40 cellular contexts compared by ENCODE assay signal in genomic region chrX:113470166-113470565, GRCh38.
"Had no signal": no experiment of that assay in that cellular context is flagged by ENCODE, and none has a peak within 500 bp of the region (broad histone marks: within the 10 kb centered on the region; RNA-seq: fewer than 3 reads in every experiment).

No MANE protein-coding gene starts in this region.

- H3K4me3 ChIP-seq: adrenal gland, ascending aorta, cardiac muscle cell, colonic mucosa, dorsolateral prefrontal cortex, pancreas, prostate gland, skin epidermis, thoracic aorta, upper lobe of right lung had no signal

- H3K4me1 Mint-ChIP-seq: activated CD4-positive, alpha-beta T cell treated with anti-CD3 and anti-CD28 coated beads, Interleukin-2, amount 10 ng/mL, durations not matched to agents 24 days and 14 days; activated naive CD8-positive, alpha-beta T cell treated with anti-CD3 and anti-CD28 coated beads for 36 hours; naive thymus-derived CD4-positive, alpha-beta T cell; stimulated activated effector memory CD8-positive, alpha-beta T cell treated with anti-CD3 and anti-CD28 coated beads, Interleukin-12 subunit alpha, Interleukin-12 subunit beta, amount 100 ng/mL, for 72 hours had no signal

- H3K27me3 Mint-ChIP-seq: activated CD4-positive, alpha-beta memory T cell treated with anti-CD3 and anti-CD28 coated beads for 36 hours; activated CD4-positive, alpha-beta T cell treated with anti-CD3 and anti-CD28 coated beads, Interleukin-2, amount 10 ng/mL, durations not matched to agents 24 days and 14 days; activated naive CD8-positive, alpha-beta T cell treated with anti-CD3 and anti-CD28 coated beads for 36 hours; naive thymus-derived CD4-positive, alpha-beta T cell; stimulated activated naive CD8-positive, alpha-beta T cell treated with anti-CD3 and anti-CD28 coated beads, Interleukin-15, Interleukin-2, amounts not matched to agents 100 ng/mL and 50 ng/mL, for 24 hours had no signal

- H3K4me1 ChIP-seq: adrenal gland, ascending aorta, colonic mucosa, pancreas, prostate gland, upper lobe of right lung had no signal

- ATAC-seq: left colon; naive thymus-derived CD4-positive, alpha-beta T cell; pancreas; sciatic nerve; stimulated activated effector memory CD8-positive, alpha-beta T cell treated with anti-CD3 and anti-CD28 coated beads, Interleukin-12 subunit alpha, Interleukin-12 subunit beta, amount 100 ng/mL, for 72 hours; upper lobe of right lung had no signal

- DNase-seq: activated CD4-positive, alpha-beta memory T cell treated with anti-CD3 and anti-CD28 coated beads for 36 hours; activated CD4-positive, alpha-beta T cell treated with anti-CD3 and anti-CD28 coated beads, Interleukin-2, amount 10 ng/mL, durations not matched to agents 24 days and 14 days; activated CD4-positive, CD25-positive, alpha-beta regulatory T cell treated with anti-CD3 and anti-CD28 coated beads, Interleukin-2, amount 50 U/mL, for 72 hours; activated CD8-positive, alpha-beta memory T cell treated with anti-CD3 and anti-CD28 coated beads, Interleukin-2, amount 50 U/mL, for 4 hours; activated effector memory CD4-positive, alpha-beta T cell treated with anti-CD3 and anti-CD28 coated beads, Interleukin-2, amount 50 U/mL, for 16 hours; activated naive CD4-positive, alpha-beta T cell treated with anti-CD3 and anti-CD28 coated beads for 36 hours; activated naive CD8-positive, alpha-beta T cell treated with anti-CD3 and anti-CD28 coated beads for 36 hours; activated T-cell treated with anti-CD3 and anti-CD28 coated beads, Interleukin-2, amount 50 U/mL, for 1 hour; adrenal gland; cerebellar nuclear complex; colonic mucosa; dorsolateral prefrontal cortex; effector memory CD4-positive, alpha-beta T cell; head of caudate nucleus; hippocampal formation; kidney; left colon; mammary epithelial cell; midbrain; naive thymus-derived CD4-positive, alpha-beta T cell; nucleus accumbens; pancreas; retina; stimulated activated CD4-positive, alpha-beta T cell treated with anti-CD3 and anti-CD28 coated beads, Interleukin-12 subunit alpha, Interleukin-12 subunit beta, amount 100 ng/mL, for 4 hours; stimulated activated CD4-positive, alpha-beta T cell treated with anti-CD3 and anti-CD28 coated beads, Interleukin-4, amount 100 ng/mL, for 1 hour; T1000; upper lobe of right lung; WERI-Rb-1 had no signal

- H3K36me3 ChIP-seq: adrenal gland, ascending aorta, cardiac muscle cell, colonic mucosa, pancreas, prostate gland, thoracic aorta, upper lobe of right lung, WERI-Rb-1 had no signal

- H3K9me3 ChIP-seq: adrenal gland, ascending aorta, colonic mucosa, pancreas, prostate gland, thoracic aorta, upper lobe of right lung had no signal

- H3K27ac Mint-ChIP-seq: activated CD4-positive, alpha-beta memory T cell treated with anti-CD3 and anti-CD28 coated beads for 36 hours; activated CD4-positive, alpha-beta T cell treated with anti-CD3 and anti-CD28 coated beads, Interleukin-2, amount 10 ng/mL, durations not matched to agents 24 days and 14 days; activated naive CD4-positive, alpha-beta T cell treated with anti-CD3 and anti-CD28 coated beads for 36 hours; activated naive CD8-positive, alpha-beta T cell treated with anti-CD3 and anti-CD28 coated beads for 36 hours; activated T-helper 1 cell treated with anti-CD3 and anti-CD28 coated beads, Interleukin-12 subunit alpha, Interleukin-12 subunit beta, Interleukin-2, Interleukin-4 antibody, amounts not matched to agents 30 ng/mL and 10 ng/mL and 1 ng/mL, durations not matched to agents 14 hours and 24 hours and 36 hours; brain; naive thymus-derived CD4-positive, alpha-beta T cell; stimulated activated effector memory CD8-positive, alpha-beta T cell treated with anti-CD3 and anti-CD28 coated beads, Interleukin-12 subunit alpha, Interleukin-12 subunit beta, amount 100 ng/mL, for 72 hours; stimulated activated naive CD8-positive, alpha-beta T cell treated with anti-CD3 and anti-CD28 coated beads, Interleukin-15, Interleukin-2, amounts not matched to agents 100 ng/mL and 50 ng/mL, for 24 hours; T-helper 1 cell treated with Interleukin-12 subunit alpha and Interleukin-12 subunit beta and Interleukin-4 antibody, amounts not matched to agents 30 μg/mL and 1 μg/mL, for 36 hours had no signal

- H3K36me3 Mint-ChIP-seq: activated CD4-positive, alpha-beta memory T cell treated with anti-CD3 and anti-CD28 coated beads for 36 hours; activated naive CD8-positive, alpha-beta T cell treated with anti-CD3 and anti-CD28 coated beads for 36 hours; brain; naive thymus-derived CD4-positive, alpha-beta T cell; stimulated activated effector memory CD8-positive, alpha-beta T cell treated with anti-CD3 and anti-CD28 coated beads, Interleukin-12 subunit alpha, Interleukin-12 subunit beta, amount 100 ng/mL, for 72 hours had no signal

- H3K27ac ChIP-seq: adrenal gland, ascending aorta, cardiac muscle cell, colonic mucosa, dorsolateral prefrontal cortex, pancreas, prostate gland, skin epidermis, thoracic aorta, upper lobe of right lung, WERI-Rb-1 had no signal

- H3K4me3 Mint-ChIP-seq: activated CD4-positive, alpha-beta memory T cell treated with anti-CD3 and anti-CD28 coated beads for 36 hours; activated CD4-positive, alpha-beta T cell treated with anti-CD3 and anti-CD28 coated beads, Interleukin-2, amount 10 ng/mL, durations not matched to agents 24 days and 14 days; activated naive CD4-positive, alpha-beta T cell treated with anti-CD3 and anti-CD28 coated beads for 36 hours; activated naive CD8-positive, alpha-beta T cell treated with anti-CD3 and anti-CD28 coated beads for 36 hours; activated T-helper 1 cell treated with anti-CD3 and anti-CD28 coated beads, Interleukin-12 subunit alpha, Interleukin-12 subunit beta, Interleukin-2, Interleukin-4 antibody, amounts not matched to agents 30 ng/mL and 10 ng/mL and 1 ng/mL, durations not matched to agents 14 hours and 24 hours and 36 hours; brain; naive thymus-derived CD4-positive, alpha-beta T cell; neural crest cell; stimulated activated effector memory CD8-positive, alpha-beta T cell treated with anti-CD3 and anti-CD28 coated beads, Interleukin-12 subunit alpha, Interleukin-12 subunit beta, amount 100 ng/mL, for 72 hours; stimulated activated naive CD8-positive, alpha-beta T cell treated with anti-CD3 and anti-CD28 coated beads, Interleukin-15, Interleukin-2, amounts not matched to agents 100 ng/mL and 50 ng/mL, for 24 hours; T-helper 1 cell treated with Interleukin-12 subunit alpha and Interleukin-12 subunit beta and Interleukin-4 antibody, amounts not matched to agents 30 μg/mL and 1 μg/mL, for 36 hours had no signal

- H3K27me3 ChIP-seq: adrenal gland, ascending aorta, cardiac muscle cell, colonic mucosa, upper lobe of right lung had no signal
